ENCODE assay signal across 29 cellular contexts in genomic region chr11:45779602-45780001, GRCh38.
"Had no signal": no experiment of that assay in that cellular context is flagged by ENCODE, and none has a peak within 500 bp of the region (broad histone marks: within the 10 kb centered on the region; RNA-seq: fewer than 3 reads in every experiment).

No MANE protein-coding gene starts in this region.

- H3K27ac ChIP-seq: ovary, parathyroid adenoma, psoas muscle, skin epidermis, spleen, suprapubic skin, testis, tibial artery, transverse colon, upper lobe of right lung, uterus had no signal

- H3K4me3 ChIP-seq: ovary, psoas muscle, skin epidermis, smooth muscle cell, spleen, suprapubic skin, testis, tibial artery, transverse colon, upper lobe of right lung, uterus had no signal

- H3K36me3 ChIP-seq: ovary, spleen, suprapubic skin, tibial artery, transverse colon, upper lobe of right lung, uterus had no signal

- H3K27me3 ChIP-seq: ovary, testis, transverse colon, upper lobe of right lung, uterus had no signal

- DNase-seq: naive B cell; naive thymus-derived CD8-positive, alpha-beta T cell; nephron progenitor cell; occipital lobe; ovary; posterior cingulate gyrus; psoas muscle; spleen; stimulated activated CD4-positive, alpha-beta T cell treated with anti-CD3 and anti-CD28 coated beads, Interleukin-12 subunit alpha, Interleukin-12 subunit beta, amount 100 ng/mL, for 4 hours; stimulated activated CD4-positive, alpha-beta T cell treated with anti-CD3 and anti-CD28 coated beads, Interleukin-1b, Interleukin-23, amount 100 ng/mL, for 48 hours; stimulated activated CD4-positive, alpha-beta T cell treated with anti-CD3 and anti-CD28 coated beads, Interleukin-4, amount 100 ng/mL, for 1 hour; stimulated activated CD4-positive, alpha-beta T cell treated with anti-CD3 and anti-CD28 coated beads, Interleukin-4, amount 100 ng/mL, for 4 hours; stimulated activated CD8-positive, alpha-beta memory T cell treated with anti-CD3 and anti-CD28 coated beads, Interleukin-4, amount 100 ng/mL, for 48 hours; stimulated activated naive CD4-positive, alpha-beta T cell; stimulated activated naive CD8-positive, alpha-beta T cell treated with anti-CD3 and anti-CD28 coated beads, Interleukin-15, amount 100 ng/mL, for 72 hours; stimulated activated naive CD8-positive, alpha-beta T cell treated with anti-CD3 and anti-CD28 coated beads, Interleukin-15, Interleukin-2, amounts not matched to agents 100 U/mL and 50 U/mL, for 24 hours; substantia nigra; testis; tibial artery; transverse colon; upper lobe of right lung; uterus had no signal

- H3K9me3 ChIP-seq: ovary, psoas muscle, spleen, suprapubic skin, testis, tibial artery, transverse colon, upper lobe of right lung, uterus had no signal

- ATAC-seq: naive thymus-derived CD8-positive, alpha-beta T cell; natural killer cell treated with Interleukin-12 subunit alpha and Interleukin-12 subunit beta and Interleukin-15 and Interleukin-18, amount 100 ng/mL, for 72 hours; psoas muscle; sciatic nerve; stimulated activated memory B cell treated with anti-CD40 and anti-IgM and Interleukin-4, amounts not matched to agents 10 μg/mL and 1 μg/mL and 100 μg/mL, for 72 hours; stimulated activated naive CD8-positive, alpha-beta T cell treated with anti-CD3 and anti-CD28 coated beads, Interleukin-15, amount 100 ng/mL, for 72 hours; stimulated activated naive CD8-positive, alpha-beta T cell treated with anti-CD3 and anti-CD28 coated beads, Interleukin-15, Interleukin-2, amounts not matched to agents 100 U/mL and 50 U/mL, for 24 hours; upper lobe of right lung had no signal

- H3K4me1 ChIP-seq: parathyroid adenoma, psoas muscle, spleen, suprapubic skin, testis, tibial artery, transverse colon, upper lobe of right lung, uterus had no signal
